15 cellular contexts compared by ENCODE assay signal in genomic region chr10:95268438-95268837, GRCh38. TPM values are rescaled to one million over a fixed set of nuclear protein-coding genes. Genes with fewer than 3 reads are reported as not detected.
DNase-seq lines count a peak whose midpoint lies in the region; ATAC-seq, FAIRE-seq and TF ChIP-seq lines count a peak whose summit lies in the region.
"Had no signal": no experiment of that assay in that cellular context is flagged by ENCODE, and none has a peak within 500 bp of the region (broad histone marks: within the 10 kb centered on the region; RNA-seq: fewer than 3 reads in every experiment).

No MANE protein-coding gene starts in this region.

- no peak overlapping the region for H3K4me2 ChIP-seq in GM23248 (ENCODE audit: unreplicated experiment)

- H3F3A ChIP-seq in GM23248 (ENCODE audit: insufficient read depth) = peaks cover 15% of the 10 kb centered on the region

- no peaks in the 10 kb centered on the region for H3K27me3 ChIP-seq in left lung
- no peaks in the 10 kb centered on the region for H3K27me3 ChIP-seq in small intestine (ENCODE audit: control insufficient read depth in 2 of 2, insufficient read depth in 2 of 2, low read length in 2 of 2)
- H3K27me3 ChIP-seq in GM23248 (replicated peaks; ENCODE audit: insufficient read depth) = no peaks in the 10 kb centered on the region

- CTCF ChIA-PET in HEK293 (lab: Yijun Ruan, JAX) = no interaction called here

- no peak overlapping the region for H2AFZ ChIP-seq in GM23248

- peak; percentile 39 for ATAC-seq in left lung

- POLR2A ChIA-PET in HEK293 (lab: Yijun Ruan, JAX) = no interaction called here

- peaks cover 10 to 36% of the 10 kb centered on the region in 2 experiments for H3K36me3 ChIP-seq in HEK293 (ENCODE audit: control insufficient read depth in 2 of 2, insufficient read depth in 1 of 2, low read length in 2 of 2)
- peaks cover 0 to 27% of the 10 kb centered on the region in 2 donors for H3K36me3 ChIP-seq in left lung
- H3K36me3 ChIP-seq in small intestine (ENCODE audit: control insufficient read depth in 2 of 2, insufficient read depth in 2 of 2, low read length in 2 of 2) = peaks cover 3 to 5% of the 10 kb centered on the region in 2 donors
- H3K36me3 ChIP-seq in GM23248 (ENCODE audit: low read depth) = peaks cover 8% of the 10 kb centered on the region

- no peaks in the 10 kb centered on the region for H4K20me1 ChIP-seq in GM23248 (ENCODE audit: insufficient read depth)

- no peak overlapping the region for H3K9ac ChIP-seq in GM23248

- H3K79me2 ChIP-seq in GM23248 (ENCODE audit: insufficient read depth) = peaks cover 30% of the 10 kb centered on the region

- H3K27ac ChIP-seq in HEK293 (ENCODE audit: extremely low read depth, low read depth, low read length) (no peak overlapping the region), coronary artery (peak overlapping the region; percentile 63 to 84), left lung (peak overlapping the region; percentile 78 to 82), small intestine (ENCODE audit: low read depth in 1 of 2, low read length in 1 of 2) (peak overlapping the region; percentile 34 to 81), GM23248 (no peak overlapping the region)

- H3K9me2 ChIP-seq in GM23248 (ENCODE audit: insufficient read depth) = no peaks in the 10 kb centered on the region

- no peaks in the 10 kb centered on the region for H3K9me3 ChIP-seq in HEK293 (ENCODE audit: control insufficient read depth, insufficient read depth, low read depth, low read length)
- no peaks in the 10 kb centered on the region for H3K9me3 ChIP-seq in left lung
- H3K9me3 ChIP-seq in small intestine (ENCODE audit: control insufficient read depth, low read depth) = no peaks in the 10 kb centered on the region
- H3K9me3 ChIP-seq in GM23248 (ENCODE audit: low read depth) = no peaks in the 10 kb centered on the region

- 65 to 81% (median 78%) methylated on average over 12 of the region's 12 CpGs for WGBS in small intestine, 3 donors
- 82 to 84% methylated on average over 12 of the region's 12 CpGs for WGBS in GM23248 (ENCODE audit: low coverage in 1 of 2, low lambda C conversion rate in 2 of 2, missing lambda C conversion rate in 2 of 2), 2 experiments

- TF ChIP-seq CTCF in HEK293 (tag by site-specific recombination; IDR thresholded peaks at IDR 0.05) (no peak), coronary artery (IDR thresholded peaks at IDR 0.05) (no peak), left lung (IDR thresholded peaks at IDR 0.05) (no peak)

- DNase-seq in coronary artery (ENCODE audit: low spot score) (no peak), left lung (no peak), small intestine (no peak), GM23248 (no peak), NCI-H2171 treated with DMSO at 0.1 percent for 48 hours (lab: John Stamatoyannopoulos, UW) (no peak), HUDEP-2 (lab: John Stamatoyannopoulos, UW; ENCODE audit: unreplicated experiment in 76 of 76) (no peak)
- DNase-seq in activated CD4-positive, alpha-beta T cell treated with anti-CD3 and anti-CD28 coated beads for 48 hours = no peak
- DNase-seq: activated CD4-positive, alpha-beta T cell treated with anti-CD3 and anti-CD28 coated beads, Interleukin-2, amount 50 U/mL, for 1 hour; amygdala; CD8-positive, alpha-beta memory T cell; NCI-H1694 treated with DMSO at 0.1 percent for 48 hours; retina; SHP77 treated with DMSO at 0.1 percent for 48 hours; stimulated activated naive CD4-positive, alpha-beta T cell had no signal

- in situ Hi-C loops in GM23248 (cut with MboI) = no loop called here

- intact Hi-C loops in left lung (cut with DNase I) = no loop called here

- H3K4me1 ChIP-seq in HEK293 (ENCODE audit: control insufficient read depth, insufficient read depth, low read length) = peaks cover 16% of the 10 kb centered on the region
- peaks cover 21 to 58% of the 10 kb centered on the region in 2 donors for H3K4me1 ChIP-seq in left lung
- peaks cover 0 to 15% of the 10 kb centered on the region in 2 donors for H3K4me1 ChIP-seq in small intestine (ENCODE audit: control insufficient read depth in 2 of 2, insufficient read depth in 1 of 2, low read depth in 1 of 2, low read length in 1 of 2)
- H3K4me1 ChIP-seq in GM23248 (ENCODE audit: insufficient read depth) = peaks cover 19% of the 10 kb centered on the region

- FAIRE-seq in small intestine (lab: Jason Lieb, UNC) = no peak

- H3K4me3 ChIP-seq in HEK293 (ENCODE audit: low read depth, low read length) (no peak overlapping the region), coronary artery (no peak overlapping the region), left lung (no peak overlapping the region), small intestine (ENCODE audit: low read depth in 1 of 2, low read length in 2 of 2) (no peak overlapping the region), GM23248 (no peak overlapping the region)

TF ChIP-seq in HEK293, 187 proteins besides CTCF, POLR2A, EP300 and RAD21:
- TF ChIP-seq ZIC2 (tag by site-specific recombination; IDR thresholded peaks at IDR 0.05) (peak; percentile 59), ZSCAN5A (tag by site-specific recombination; IDR thresholded peaks at IDR 0.05) (no peak), ZNF600 (tag by site-specific recombination; IDR thresholded peaks at IDR 0.05) (peak; percentile 86), ZNF114 (tag by site-specific recombination; IDR thresholded peaks at IDR 0.05) (no peak)

RNA-seq across cellular contexts. Expression of gene PDLIM1, which starts 22.4 kb away (rescaled TPM):
- 100 to 1,000 TPM; 176 to 268 TPM for total RNA-seq in left lung
- polyA plus RNA-seq in small intestine = 100 to 1,000 TPM; 206 to 572 (median 368) TPM
- 16.3 and 32.0 TPM in 2 replicates for total RNA-seq in GM23248 (2014; rRNA removed; shearing (Covaris generic))
- 143 and 147 TPM in 2 replicates for polyA plus RNA-seq in GM23248 (2016; fragmentation: Nextera tagmentation; extraction: Ambion mirVana)

Comparison
In these comparisons a context has a peak if more than half of its experiments do, and no peak if none do; other contexts are left out.
1. H3K27ac ChIP-seq: peak in coronary artery (2 of 2), left lung (2 of 2) and small intestine (2 of 2); none in HEK293 (single experiment) and GM23248 (single experiment).